1 cellular context compared by ENCODE assay signal in the genomic region with DNA sequence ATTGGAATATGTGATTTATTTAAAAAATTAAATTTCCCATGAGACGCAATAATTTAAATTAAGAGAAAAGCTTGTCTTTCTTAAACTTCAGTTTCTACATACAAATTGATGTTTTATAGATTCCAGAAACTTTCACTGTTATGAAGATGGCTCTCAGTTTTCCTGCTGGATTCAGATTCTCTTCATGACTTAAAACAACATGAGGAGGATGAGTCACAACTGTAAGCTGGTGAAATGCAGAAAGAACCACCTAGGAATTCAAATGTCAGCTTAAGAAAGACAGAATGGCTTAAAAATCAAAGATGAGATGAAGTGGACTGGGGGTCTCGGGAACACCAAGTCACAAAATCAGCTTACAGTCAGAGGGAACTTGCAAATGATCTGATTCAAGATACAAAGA.
A peak's percentile ranks its signal among the peaks of the same experiment; 100 is the strongest.
TF ChIP-seq lines count a peak whose summit lies in the region.

No MANE protein-coding gene starts in this region.

TF ChIP-seq in IMR-90, 13 proteins besides CTCF, POLR2A, EP300 and RAD21:
- TF ChIP-seq MXI1 (IDR thresholded peaks at IDR 0.05; ENCODE audit: borderline replicate concordance, low read depth, low read length) (no peak), FOS (IDR thresholded peaks at IDR 0.05; ENCODE audit: low read depth, low read length) (peak; percentile 79; the same call in 1 of the 2 replicates), CEBPB (IDR thresholded peaks at IDR 0.05; ENCODE audit: low read depth, low read length) (peak; percentile 27; the same call in 1 of the 2 replicates)
